In genomic region chr16:11587643-11588247, GRCh38 we compare ENCODE assay signal across 8 cellular contexts. TPM values are rescaled to one million over a fixed set of nuclear protein-coding genes. Genes with fewer than 3 reads are reported as not detected.
DNase-seq lines count a peak whose midpoint lies in the region; ATAC-seq and TF ChIP-seq lines count a peak whose summit lies in the region.

No MANE protein-coding gene starts in this region.

- H3K23ac ChIP-seq in trophoblast cell (ENCODE audit: low read length), result no peak overlapping the region

- TF ChIP-seq CTCF in Peyer's patch (IDR thresholded peaks at IDR 0.05) (no peak), esophagus squamous epithelium (IDR thresholded peaks at IDR 0.05) (no peak)

- intact Hi-C loops in esophagus squamous epithelium (cut with DNase I), result no loop called here

- no peak overlapping the region for H2AFZ ChIP-seq in trophoblast cell (ENCODE audit: insufficient read depth, low read length, poor library complexity)

- in situ Hi-C loops in G401 (cut with HindIII; ENCODE audit: low sequenced_read_pairs), result no loop called here

- TF ChIP-seq POLR2A in Peyer's patch (IDR thresholded peaks at IDR 0.05) (no peak), esophagus squamous epithelium (IDR thresholded peaks at IDR 0.05) (no peak)

- H3K9ac ChIP-seq in trophoblast cell (ENCODE audit: low read length), result no peak overlapping the region

- WGBS in esophagus squamous epithelium, 2 donors, result 76 to 89% methylated on average over 3 to 13 of the region's 14 CpGs
- no CpG with 5 or more reads among the region's 14 CpGs for WGBS in trophoblast cell (ENCODE audit: extremely low coverage, insufficient coverage, insufficient read length)

- H3K4ac ChIP-seq in trophoblast cell (ENCODE audit: low read depth, low read length), result no peak overlapping the region

- H3K79me1 ChIP-seq in trophoblast cell (ENCODE audit: low read length), result peaks cover 17% of the 10 kb centered on the region

- H3K79me2 ChIP-seq in trophoblast cell (ENCODE audit: control insufficient read depth, insufficient read depth, low read length, poor library complexity), result peaks cover 13% of the 10 kb centered on the region

- H3K27me3 ChIP-seq in Peyer's patch (no peaks in the 10 kb centered on the region), esophagus squamous epithelium (no peaks in the 10 kb centered on the region), trophoblast cell (ENCODE audit: insufficient read depth, low read length) (no peaks in the 10 kb centered on the region)

- H3K27ac ChIP-seq in Peyer's patch (peak overlapping the region; percentile 90 to 98 (median 94)), esophagus squamous epithelium (peak overlapping the region; percentile 92 to 98 (median 96)), trophoblast cell (ENCODE audit: low read depth, low read length) (no peak overlapping the region)

- no peak overlapping the region for H2BK12ac ChIP-seq in trophoblast cell (ENCODE audit: low read length)

- H3K14ac ChIP-seq in trophoblast cell (ENCODE audit: low read length), result no peak overlapping the region

- peak overlapping the region; percentile 9 for H4K12ac ChIP-seq in trophoblast cell (ENCODE audit: low read depth, low read length)

- DNase-seq in G401 (ENCODE audit: low spot score) (peak; percentile 32), Peyer's patch (no peak), esophagus squamous epithelium (lab: John Stamatoyannopoulos, UW) (no peak), trophoblast cell (no peak), NCI-H2196 treated with DMSO at 0.1 percent for 48 hours (lab: John Stamatoyannopoulos, UW; ENCODE audit: unreplicated experiment) (no peak), nucleus accumbens (lab: John Stamatoyannopoulos, UW) (no peak)

- H4K8ac ChIP-seq in trophoblast cell (ENCODE audit: low read depth, low read length), result peak overlapping the region; percentile 97

- H3K4me2 ChIP-seq in trophoblast cell (ENCODE audit: low read length), result peak overlapping the region; percentile 86

- no peak overlapping the region for H2BK5ac ChIP-seq in trophoblast cell (ENCODE audit: low read depth, low read length, poor library complexity)

- H3K36me3 ChIP-seq in Peyer's patch (no peaks in the 10 kb centered on the region), esophagus squamous epithelium (no peaks in the 10 kb centered on the region), trophoblast cell (ENCODE audit: control insufficient read depth in 1 of 2, insufficient read depth in 2 of 2, low read length in 2 of 2) (no peaks in the 10 kb centered on the region)

- H3K9me3 ChIP-seq in Peyer's patch (no peaks in the 10 kb centered on the region), esophagus squamous epithelium (no peaks in the 10 kb centered on the region), trophoblast cell (ENCODE audit: insufficient read depth, low read depth, low read length) (peaks cover 2% of the 10 kb centered on the region)

- peak overlapping the region; percentile 96 for H4K91ac ChIP-seq in trophoblast cell (ENCODE audit: low read depth, low read length)

- no peak overlapping the region for H3K18ac ChIP-seq in trophoblast cell (ENCODE audit: low read length)

- ATAC-seq in HG03442 (IDR thresholded peaks at IDR 0.05; ENCODE audit: unreplicated experiment) (no peak), HG03159 (IDR thresholded peaks at IDR 0.05; ENCODE audit: unreplicated experiment) (no peak)

- peak overlapping the region; percentile 62 to 99 (median 91) for H3K4me3 ChIP-seq in Peyer's patch
- H3K4me3 ChIP-seq in esophagus squamous epithelium, result peak overlapping the region; percentile 69 to 97 (median 92)
- H3K4me3 ChIP-seq in trophoblast cell (ENCODE audit: low read depth, low read length), result peak overlapping the region; percentile 84

- H2BK120ac ChIP-seq in trophoblast cell (ENCODE audit: insufficient read depth, low read length, poor library complexity), result no peak overlapping the region

- H3K4me1 ChIP-seq in Peyer's patch (peaks cover 0 to 16% (median 7%) of the 10 kb centered on the region in 4 donors), esophagus squamous epithelium (peaks cover 7 to 46% (median 31%) of the 10 kb centered on the region in 3 donors), trophoblast cell (ENCODE audit: control insufficient read depth in 1 of 2, insufficient read depth in 2 of 2, low read length in 2 of 2) (peaks cover 9 to 15% of the 10 kb centered on the region in 2 experiments)

- peak overlapping the region; percentile 16 for H2AK5ac ChIP-seq in trophoblast cell (ENCODE audit: low read length)

RNA-seq across cellular contexts. Expression of gene LITAF, which starts 1.0 kb away (rescaled TPM):
- total RNA-seq in G401 (2014; rRNA removed; shearing (Covaris generic)), result 43.3 and 50.5 TPM in 2 replicates
- total RNA-seq in Peyer's patch, result 10 to 100 TPM; 20.1 to 56.9 (median 32.3) TPM
- 10 to 100 TPM; 13.7 to 44.4 (median 34.4) TPM for total RNA-seq in esophagus squamous epithelium
- 110 and 113 TPM in 2 replicates for polyA plus RNA-seq in trophoblast cell (2013)
